Comparison of ENCODE assay signal across 1 cellular context in genomic region chr10:21078410-21079329, GRCh38.
A peak's percentile ranks its signal among the peaks of the same experiment; 100 is the strongest.
TF ChIP-seq lines count a peak whose summit lies in the region.

No MANE protein-coding gene starts in this region.

TF ChIP-seq in K562, 482 proteins besides CTCF, POLR2A, EP300 and RAD21 (continued from another document and continues in another):
- TF ChIP-seq CHD7 (IDR thresholded peaks at IDR 0.05; ENCODE audit: low read depth, low read length): no peak
- TF ChIP-seq ASH1L (IDR thresholded peaks at IDR 0.05; ENCODE audit: borderline replicate concordance, low read depth, partially characterized antibody): no peak
- TF ChIP-seq ZNF668 (CRISPR knock-in tag; IDR thresholded peaks at IDR 0.05): peak; percentile 89
- TF ChIP-seq OTX1 (CRISPR knock-in tag; IDR thresholded peaks at IDR 0.05): no peak
- TF ChIP-seq ILF3 (IDR thresholded peaks at IDR 0.05; ENCODE audit: borderline replicate concordance): no peak
- TF ChIP-seq ILK (tag; IDR thresholded peaks at IDR 0.05; ENCODE audit: borderline replicate concordance, low read depth): peak; percentile 54; the same call in 1 of the 2 replicates
- no peak for TF ChIP-seq GTF2F1 (IDR thresholded peaks at IDR 0.05; ENCODE audit: low read depth, low read length)
- TF ChIP-seq SMARCA5 (IDR thresholded peaks at IDR 0.05): no peak
- TF ChIP-seq IRF2 (CRISPR knock-in tag; IDR thresholded peaks at IDR 0.05): no peak
- no peak for TF ChIP-seq MTA1 (IDR thresholded peaks at IDR 0.05; ENCODE audit: borderline replicate concordance)
- TF ChIP-seq RUNX1 (IDR thresholded peaks at IDR 0.05; ENCODE audit: low read depth): no peak
- no peak for TF ChIP-seq ZNF699 (CRISPR knock-in tag; IDR thresholded peaks at IDR 0.05; ENCODE audit: insufficient replicate concordance)
- TF ChIP-seq NCOA1 (IDR thresholded peaks at IDR 0.05; ENCODE audit: low read depth): no peak
- peak; percentile 72; the same call in 1 of the 2 replicates for TF ChIP-seq DIDO1 (tag; IDR thresholded peaks at IDR 0.05; ENCODE audit: low read depth)
- TF ChIP-seq PHF21A (IDR thresholded peaks at IDR 0.05; ENCODE audit: borderline replicate concordance, low read depth): no peak
- peak; percentile 94 for TF ChIP-seq ERF (CRISPR knock-in tag; IDR thresholded peaks at IDR 0.05)
- peak; percentile 89 for TF ChIP-seq PTTG1 (tag; IDR thresholded peaks at IDR 0.05; ENCODE audit: low read depth)
- no peak for TF ChIP-seq ZNF347 (CRISPR knock-in tag; IDR thresholded peaks at IDR 0.05; ENCODE audit: low read depth)
- no peak for TF ChIP-seq ARID1B (IDR thresholded peaks at IDR 0.05)
- TF ChIP-seq TAF7 (tag; IDR thresholded peaks at IDR 0.05): peak; percentile 35; the same call in 1 of the 2 replicates
- TF ChIP-seq MBD1 (CRISPR knock-in tag; IDR thresholded peaks at IDR 0.05): no peak
- peak; percentile 73 for TF ChIP-seq ZNF398 (CRISPR knock-in tag; IDR thresholded peaks at IDR 0.05)
- TF ChIP-seq NEUROD1 (IDR thresholded peaks at IDR 0.05; ENCODE audit: borderline replicate concordance, low read depth, low read length, partially characterized antibody): no peak
- TF ChIP-seq ESRRB (CRISPR knock-in tag; IDR thresholded peaks at IDR 0.05; ENCODE audit: borderline replicate concordance): no peak
- no peak for TF ChIP-seq HDAC6 (IDR thresholded peaks at IDR 0.05; ENCODE audit: low read depth, low read length)
- no peak for TF ChIP-seq FOXJ3 (CRISPR knock-in tag; IDR thresholded peaks at IDR 0.05)
- TF ChIP-seq MIER1 (IDR thresholded peaks at IDR 0.05; ENCODE audit: low read depth): no peak
- 0 out of 2 replicates have a peak, but pooled peaks have one; percentile 56 for TF ChIP-seq FOXJ2 (tag; IDR thresholded peaks at IDR 0.05)
- peak; percentile 39; the same call in 1 of the 2 replicates for TF ChIP-seq VEZF1 (CRISPR knock-in tag; IDR thresholded peaks at IDR 0.05)
- TF ChIP-seq GTF2E2 (tag; IDR thresholded peaks at IDR 0.05): 0 out of 2 replicates have a peak, but pooled peaks have one; percentile 75
- TF ChIP-seq KDM5B (IDR thresholded peaks at IDR 0.05; ENCODE audit: insufficient replicate concordance, low read depth, low read length): no peak
- TF ChIP-seq ZFX (CRISPR knock-in tag; IDR thresholded peaks at IDR 0.05): no peak
- no peak for TF ChIP-seq POLR2AphosphoS5 (IDR thresholded peaks at IDR 0.05; ENCODE audit: control insufficient read depth, insufficient read depth, low read depth, low read length)
- TF ChIP-seq MNT (conservative IDR thresholded peaks at IDR 0.05): peak in 1 of 2 experiments; percentile 44; a peak in 2 of 4 replicates
- TF ChIP-seq THRAP3 (IDR thresholded peaks at IDR 0.05; ENCODE audit: borderline replicate concordance): no peak
- no peak for TF ChIP-seq RERE (CRISPR knock-in tag; IDR thresholded peaks at IDR 0.05; ENCODE audit: borderline replicate concordance)
- no peak for TF ChIP-seq POU5F1 (IDR thresholded peaks at IDR 0.05; ENCODE audit: borderline replicate concordance, low read depth, low read length, partially characterized antibody)
